ENCODE assay signal across 20 cellular contexts in genomic region chr11:86185346-86185745, GRCh38.
"Had no signal": no experiment of that assay in that cellular context is flagged by ENCODE, and none has a peak within 500 bp of the region (broad histone marks: within the 10 kb centered on the region; RNA-seq: fewer than 3 reads in every experiment).

No MANE protein-coding gene starts in this region.

- H3K9ac ChIP-seq: neural progenitor cell had no signal

- H3K36me3 Mint-ChIP-seq: memory B cell; mesothelial cell of epicardium; natural killer cell treated with Interleukin-12 subunit alpha and Interleukin-12 subunit beta and Interleukin-15 and Interleukin-18, amount 100 ng/mL, for 72 hours; neural progenitor cell had no signal

- H3K9me3 Mint-ChIP-seq: memory B cell, mesothelial cell of epicardium, neural progenitor cell had no signal

- H3K4me3 Mint-ChIP-seq: memory B cell; mesothelial cell of epicardium; natural killer cell treated with Interleukin-12 subunit alpha and Interleukin-12 subunit beta and Interleukin-15 and Interleukin-18, amount 100 ng/mL, for 72 hours; neural progenitor cell had no signal

- H2AFZ ChIP-seq: neural progenitor cell had no signal

- H3K27ac ChIP-seq: dorsolateral prefrontal cortex, lower lobe of right lung, neural progenitor cell, ovary, stomach had no signal

- H3K27me3 ChIP-seq: dorsolateral prefrontal cortex, neural progenitor cell, ovary, stomach had no signal

- H3K9me3 ChIP-seq: lower lobe of right lung, ovary, stomach had no signal

- DNase-seq: cortex of kidney; dorsolateral prefrontal cortex; effector CD8-positive, alpha-beta T cell; foreskin melanocyte; islet precursor cell; lower lobe of right lung; nucleus accumbens; ovary; stimulated activated CD4-positive, alpha-beta T cell treated with anti-CD3 and anti-CD28 coated beads, Interleukin-12 subunit alpha, Interleukin-12 subunit beta, amount 100 ng/mL, for 4 hours; stimulated activated naive CD4-positive, alpha-beta T cell; stomach; trophoblast cell had no signal

- H3K27ac Mint-ChIP-seq: memory B cell; mesothelial cell of epicardium; natural killer cell treated with Interleukin-12 subunit alpha and Interleukin-12 subunit beta and Interleukin-15 and Interleukin-18, amount 100 ng/mL, for 72 hours; progenitor cell of endocrine pancreas had no signal

- H3K4me1 ChIP-seq: neural progenitor cell had no signal

- H3K4me3 ChIP-seq: dorsolateral prefrontal cortex, lower lobe of right lung, neural progenitor cell, ovary, skin epidermis, stomach had no signal

- H3K4me2 ChIP-seq: neural progenitor cell had no signal

- H3K4me1 Mint-ChIP-seq: neural progenitor cell had no signal

- ATAC-seq: left lobe of liver; lower lobe of right lung; natural killer cell treated with Interleukin-12 subunit alpha and Interleukin-12 subunit beta and Interleukin-15 and Interleukin-18, amount 100 ng/mL, for 72 hours; sciatic nerve had no signal

- H3K27me3 Mint-ChIP-seq: memory B cell; natural killer cell treated with Interleukin-12 subunit alpha and Interleukin-12 subunit beta and Interleukin-15 and Interleukin-18, amount 100 ng/mL, for 72 hours; progenitor cell of endocrine pancreas had no signal

- H3K36me3 ChIP-seq: lower lobe of right lung, neural progenitor cell, ovary, stomach had no signal
